In the genomic region with DNA sequence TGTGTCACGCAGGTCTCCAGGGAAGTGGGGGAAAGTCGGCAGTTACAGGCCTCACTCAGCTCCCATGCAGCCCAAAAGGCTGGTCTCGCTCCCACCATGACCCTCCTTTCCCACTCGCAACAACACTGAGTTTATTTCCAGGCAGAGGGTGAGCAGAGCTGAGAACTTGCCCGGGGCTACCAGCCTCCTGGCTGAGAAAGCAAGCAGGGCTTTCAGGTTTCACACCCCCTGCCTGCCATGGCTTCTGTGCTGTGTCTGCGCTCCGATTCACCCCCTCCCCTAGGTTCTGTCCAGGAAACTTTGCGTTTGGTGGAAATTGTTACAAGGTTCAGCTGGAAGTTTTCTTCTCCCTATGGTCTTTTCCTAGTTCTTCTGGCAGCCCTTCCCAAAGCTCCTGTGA, we compare ENCODE assay signal across 19 cellular contexts. TPM values are rescaled to one million over a fixed set of nuclear protein-coding genes. Genes with fewer than 3 reads are reported as not detected.
DNase-seq lines count a peak whose midpoint lies in the region; ATAC-seq, FAIRE-seq and TF ChIP-seq lines count a peak whose summit lies in the region.
"Had no signal": no experiment of that assay in that cellular context is flagged by ENCODE, and none has a peak within 500 bp of the region (broad histone marks: within the 10 kb centered on the region; RNA-seq: fewer than 3 reads in every experiment).

No MANE protein-coding gene starts in this region.

- intact Hi-C loops in GM12878 (cut with micrococcal nuclease; ENCODE audit: unreplicated experiment): no loop called here

- H3F3A ChIP-seq in GM23338 (replicated peaks; ENCODE audit: low read depth): no peaks in the 10 kb centered on the region

- WGBS in GM12878 (ENCODE audit: insufficient coverage, insufficient replicate concordance, low lambda C conversion rate, missing lambda C conversion rate): 7% methylated on average over 8 of the region's 8 CpGs

- H3K79me2 ChIP-seq in GM23338 (replicated peaks; ENCODE audit: insufficient read depth) (no peaks in the 10 kb centered on the region), GM12878 (ENCODE audit: control insufficient read depth, insufficient read depth, low read length) (no peaks in the 10 kb centered on the region)

- POLR2A ChIA-PET in GM12878 (lab: Charles Lee): interaction anchor here (0.5 kb wide), 1 partner anchor 11 kb away, joined by 6 read pairs; no protein-coding TSS in a partner anchor

- no peaks in the 10 kb centered on the region for H3K27me3 ChIP-seq in BLaER1
- H3K27me3 ChIP-seq in GM23338 (ENCODE audit: insufficient read depth): no peaks in the 10 kb centered on the region
- no peaks in the 10 kb centered on the region for H3K27me3 ChIP-seq in GM12878 (replicated peaks in 1 of 2; ENCODE audit: control insufficient read depth in 2 of 2, insufficient read depth in 2 of 2, low read length in 1 of 2)
- no peaks in the 10 kb centered on the region for H3K27me3 ChIP-seq in H7 (ENCODE audit: control insufficient read depth, insufficient read depth, low read length)

- no peaks in the 10 kb centered on the region for H4K20me1 ChIP-seq in BLaER1
- H4K20me1 ChIP-seq in GM23338 (replicated peaks; ENCODE audit: insufficient read depth): no peaks in the 10 kb centered on the region
- H4K20me1 ChIP-seq in GM12878 (ENCODE audit: control insufficient read depth, insufficient read depth): no peaks in the 10 kb centered on the region

- H3K9ac ChIP-seq in BLaER1 (no peak overlapping the region), GM12878 (ENCODE audit: control insufficient read depth, insufficient read depth, low read length) (no peak overlapping the region)
- H3K9ac ChIP-seq: GM23248 had no signal

- no peaks in the 10 kb centered on the region; the same call in 2 of the 3 replicates for H3K9me3 Mint-ChIP-seq in GM23338
- H3K9me3 Mint-ChIP-seq in effector memory CD8-positive, alpha-beta T cell: no peaks in the 10 kb centered on the region

- H3K9me2 ChIP-seq in GM23338 (ENCODE audit: insufficient read depth): no peaks in the 10 kb centered on the region

- no TSS peak for BruUV-seq in GM12878 (replicated peaks; lab: Mats Ljungman, UMichigan)

- H3K36me3 Mint-ChIP-seq in GM23338 (ENCODE audit: low read depth): no peaks in the 10 kb centered on the region; the same call in 2 of the 3 replicates
- H3K36me3 Mint-ChIP-seq in effector memory CD8-positive, alpha-beta T cell (ENCODE audit: insufficient read depth): no peaks in the 10 kb centered on the region
- H3K36me3 Mint-ChIP-seq: CD4-positive, alpha-beta memory T cell had no signal

- TF ChIP-seq RAD21 in GM12878 (IDR thresholded peaks at IDR 0.05; ENCODE audit: insufficient read depth, low read depth, low read length): no peak

- no peak for TF ChIP-seq POLR2A in GM12878 (IDR thresholded peaks at IDR 0.05; ENCODE audit: low read depth, low read length)

- CTCF ChIA-PET in GM12878 (lab: Yijun Ruan, JAX): interaction anchor here (1.1 kb wide), 2 partner anchors 94 to 106 kb away, joined by 3 to 6 read pairs; no protein-coding TSS in a partner anchor

- H3K4me2 ChIP-seq in BLaER1: peak overlapping the region; percentile 69
- H3K4me2 ChIP-seq in GM23338: no peak overlapping the region
- H3K4me2 ChIP-seq in GM12878 (ENCODE audit: control insufficient read depth, insufficient read depth): no peak overlapping the region

- H3K27ac ChIP-seq in BLaER1: no peak overlapping the region; the same call in 1 of the 2 replicates
- H3K27ac ChIP-seq in GM23338 (ENCODE audit: low read depth): no peak overlapping the region
- no peak overlapping the region for H3K27ac ChIP-seq in GM12878 (ENCODE audit: control insufficient read depth, insufficient read depth)
- H3K27ac ChIP-seq: C4-2B, GM23248, HL-60 had no signal

- H3K4me1 Mint-ChIP-seq in GM23338: peaks cover 13% of the 10 kb centered on the region
- H3K4me1 Mint-ChIP-seq in effector memory CD8-positive, alpha-beta T cell (ENCODE audit: low read depth in 2 of 2): peaks cover 0 to 3% of the 10 kb centered on the region in 2 donors
- H3K4me1 Mint-ChIP-seq: CD4-positive, alpha-beta memory T cell had no signal

- in situ Hi-C loops in GM12878 (cut with MboI): no loop called here

- no peak overlapping the region for H3K4me3 Mint-ChIP-seq in GM23338
- no peak overlapping the region for H3K4me3 Mint-ChIP-seq in effector memory CD8-positive, alpha-beta T cell
- H3K4me3 Mint-ChIP-seq: CD4-positive, alpha-beta memory T cell had no signal

- H3K4me1 ChIP-seq in BLaER1 (peaks cover 16% of the 10 kb centered on the region), GM23338 (ENCODE audit: insufficient read depth) (peaks cover 7% of the 10 kb centered on the region; the same call in 1 of the 2 replicates), GM12878 (ENCODE audit: control insufficient read depth, insufficient read depth, low read length) (no peaks in the 10 kb centered on the region)

- no peak for TF ChIP-seq CTCF in GM23338 (conservative IDR thresholded peaks at IDR 0.05; ENCODE audit: low read depth in 2 of 2)
- no peak for TF ChIP-seq CTCF in GM12878 (IDR thresholded peaks at IDR 0.05 in 2 of 3, conservative IDR thresholded peaks at IDR 0.05 in 1 of 3; ENCODE audit: control insufficient read depth in 2 of 3, extremely low read depth in 1 of 3, insufficient read depth in 1 of 3, low read depth in 3 of 3, low read length in 3 of 3)

- H2AFZ ChIP-seq in GM23338 (peak overlapping the region; percentile 97), GM12878 (ENCODE audit: control insufficient read depth, low read depth, low read length) (no peak overlapping the region)
- H2AFZ ChIP-seq: GM23248 had no signal

- ATAC-seq in GM23338: peak; percentile 34; the same call in 2 of the 3 replicates
- peak; percentile 21; the same call in 1 of the 3 replicates for ATAC-seq in GM12878
- no peak for ATAC-seq in effector memory CD8-positive, alpha-beta T cell (replicated peaks)
- no peak for ATAC-seq in GM18909 (IDR thresholded peaks at IDR 0.05; ENCODE audit: poor library complexity, unreplicated experiment)
- ATAC-seq: HCT116, K562 had no signal

- SMC1A ChIA-PET in GM12878 (lab: Charles Lee; ENCODE audit: uncharacterized antibody, unreplicated experiment): no interaction called here

- peaks cover 3% of the 10 kb centered on the region for H3K27me3 Mint-ChIP-seq in GM23338 (ENCODE audit: insufficient read depth, low read depth, poor library complexity)
- H3K27me3 Mint-ChIP-seq in effector memory CD8-positive, alpha-beta T cell: peaks cover 37 to 38% of the 10 kb centered on the region in 2 donors

- DNase-seq in GM23338 (ENCODE audit: low spot score): peak; percentile 5
- no peak for DNase-seq in GM12878 (ENCODE audit: low read depth, low spot score)
- peak; percentile 55 for DNase-seq in islet precursor cell
- DNase-seq in effector memory CD8-positive, alpha-beta T cell: no peak
- DNase-seq in H7: no peak
- DNase-seq in HCEC 1CT: no peak
- DNase-seq: ACHN; CD4-positive, alpha-beta memory T cell; DMS79 treated with DMSO at 0.1 percent for 48 hours; EL; GDM1; GM23248 had no signal

- no peak overlapping the region for H3K27ac Mint-ChIP-seq in GM23338
- peak overlapping the region in 1 of 2 donors; percentile 51 for H3K27ac Mint-ChIP-seq in effector memory CD8-positive, alpha-beta T cell

- no peak for TF ChIP-seq EP300 in GM12878 (IDR thresholded peaks at IDR 0.05; ENCODE audit: borderline replicate concordance in 1 of 2, control insufficient read depth in 1 of 2, low read depth in 2 of 2, low read length in 2 of 2)

- H3K9me3 ChIP-seq in BLaER1 (no peaks in the 10 kb centered on the region), GM12878 (replicated peaks; ENCODE audit: control insufficient read depth, insufficient read depth, low read length) (no peaks in the 10 kb centered on the region)

- no peak for FAIRE-seq in GM12878 (lab: Jason Lieb, UNC)
- FAIRE-seq: K562 had no signal

- H3K36me3 ChIP-seq in BLaER1 (no peaks in the 10 kb centered on the region), GM23338 (ENCODE audit: insufficient read depth) (no peaks in the 10 kb centered on the region), GM12878 (ENCODE audit: control insufficient read depth in 2 of 2, insufficient read depth in 2 of 2, low read length in 1 of 2) (no peaks in the 10 kb centered on the region), H7 (replicated peaks; ENCODE audit: control insufficient read depth, insufficient read depth, low read length) (no peaks in the 10 kb centered on the region)

- H3K4me3 ChIP-seq in BLaER1 (no peak overlapping the region), GM23338 (no peak overlapping the region), GM12878 (no peak overlapping the region), H7 (ENCODE audit: insufficient read depth, low read depth, low read length) (no peak overlapping the region)
- H3K4me3 ChIP-seq: GM23248, K562 had no signal

- RAD21 ChIA-PET in GM12878 (lab: Charles Lee; ENCODE audit: unreplicated experiment): no interaction called here

RNA-seq across cellular contexts. Expression of a gene that starts 17.1 kb away (rescaled TPM):
- not detected in 2 replicates for total RNA-seq in GM23338 (2014; rRNA removed; shearing (Covaris generic))
- polyA plus RNA-seq in GM23338 (2016; fragmentation: Nextera tagmentation; extraction: Ambion mirVana) (not detected in 2 replicates), GM12878 (2011; rRNA removed) (not detected in 2 replicates), GM12878 (2014; fragmentation: Illumina TruSeq; extraction: Trizol) (not detected in 2 replicates), GM12878 (2014; fragmentation: Nextera tagmentation; extraction: Ambion mirVana) (not detected), GM12878 (2014; rRNA removed) (not detected in 2 replicates), GM12878 (2016; fragmentation: Nextera tagmentation; extraction: Ambion mirVana) (not detected)
- not detected in 2 replicates for total RNA-seq in GM12878 (2013; cell fraction: nucleolus; rRNA removed)
- total RNA-seq in GM12878 (2014; rRNA removed) (not detected in 2 replicates), GM12878 (2014; rRNA removed; fragmentation: Illumina TruSeq; extraction: Trizol) (not detected in 2 replicates), GM12878 (2021) (not detected in 2 replicates)
- not detected for polyA plus RNA-seq in GM12878 (2011; ENCODE audit: low read depth)
- not detected in 2 replicates for polyA plus RNA-seq in GM12878 (2011; cell fraction: cytosol; rRNA removed)
- not detected in 2 replicates for polyA plus RNA-seq in GM12878 (2011; cell fraction: nucleus; rRNA removed)
- polyA plus RNA-seq in GM12878 (2012): not detected in 2 replicates
- polyA minus RNA-seq in GM12878 (2011; rRNA and poly(A)+ RNA removed): not detected in 2 replicates
- polyA minus RNA-seq in GM12878 (2011; cell fraction: cytosol; rRNA and poly(A)+ RNA removed): not detected in 2 replicates
- not detected in 2 replicates for polyA minus RNA-seq in GM12878 (2011; cell fraction: nucleus; rRNA and poly(A)+ RNA removed)
- total RNA-seq in H7 (2014; rRNA removed; shearing (Covaris generic)): not detected in 2 replicates
- total RNA-seq: A172; CD4-positive, alpha-beta memory T cell; GM23248; K562 had no signal
- polyA plus RNA-seq: CD4-positive, alpha-beta memory T cell; GM23248; K562 had no signal

RNA-seq across cellular contexts. Expression of a gene that starts 36.0 kb away (rescaled TPM):
- not detected in 2 replicates for total RNA-seq in GM23338 (2014; rRNA removed; shearing (Covaris generic))
- polyA plus RNA-seq in GM23338 (2016; fragmentation: Nextera tagmentation; extraction: Ambion mirVana) (not detected in 2 replicates), GM12878 (2011; rRNA removed) (not detected in 2 replicates), GM12878 (2014; fragmentation: Illumina TruSeq; extraction: Trizol) (not detected in 2 replicates), GM12878 (2014; fragmentation: Nextera tagmentation; extraction: Ambion mirVana) (not detected), GM12878 (2014; rRNA removed) (not detected in 2 replicates), GM12878 (2016; fragmentation: Nextera tagmentation; extraction: Ambion mirVana) (not detected)
- not detected in 2 replicates for total RNA-seq in GM12878 (2013; cell fraction: nucleolus; rRNA removed)
- total RNA-seq in GM12878 (2014; rRNA removed) (not detected in 2 replicates), GM12878 (2014; rRNA removed; fragmentation: Illumina TruSeq; extraction: Trizol) (not detected in 2 replicates), GM12878 (2021) (not detected in 2 replicates)
- not detected for polyA plus RNA-seq in GM12878 (2011; ENCODE audit: low read depth)
- not detected in 2 replicates for polyA plus RNA-seq in GM12878 (2011; cell fraction: cytosol; rRNA removed)
- 0.10 TPM in 1 of 2 replicates, not detected in the other for polyA plus RNA-seq in GM12878 (2011; cell fraction: nucleus; rRNA removed)
- polyA plus RNA-seq in GM12878 (2012): not detected in 2 replicates
- not detected in 2 replicates for polyA minus RNA-seq in GM12878 (2011; rRNA and poly(A)+ RNA removed)
- polyA minus RNA-seq in GM12878 (2011; cell fraction: cytosol; rRNA and poly(A)+ RNA removed): not detected in 2 replicates
- polyA minus RNA-seq in GM12878 (2011; cell fraction: nucleus; rRNA and poly(A)+ RNA removed): not detected in 2 replicates
- not detected in 2 replicates for total RNA-seq in H7 (2014; rRNA removed; shearing (Covaris generic))
- total RNA-seq: A172; CD4-positive, alpha-beta memory T cell; GM23248; K562 had no signal
- polyA plus RNA-seq: CD4-positive, alpha-beta memory T cell; GM23248; K562 had no signal

RNA-seq across cellular contexts. Expression of a gene that starts 37.7 kb away (rescaled TPM):
- total RNA-seq in GM23338 (2014; rRNA removed; shearing (Covaris generic)): not detected in 2 replicates
- polyA plus RNA-seq in GM23338 (2016; fragmentation: Nextera tagmentation; extraction: Ambion mirVana): not detected in 2 replicates
- total RNA-seq in GM12878 (2013; cell fraction: nucleolus; rRNA removed): not detected in 2 replicates
- total RNA-seq in GM12878 (2014; rRNA removed): not detected in 2 replicates
- total RNA-seq in GM12878 (2014; rRNA removed; fragmentation: Illumina TruSeq; extraction: Trizol): not detected in 2 replicates
- not detected in 2 replicates for total RNA-seq in GM12878 (2021)
- not detected for polyA plus RNA-seq in GM12878 (2011; ENCODE audit: low read depth)
- not detected in 2 replicates for polyA plus RNA-seq in GM12878 (2011; rRNA removed)
- polyA plus RNA-seq in GM12878 (2011; cell fraction: cytosol; rRNA removed): not detected in 2 replicates
- polyA plus RNA-seq in GM12878 (2011; cell fraction: nucleus; rRNA removed): not detected in 2 replicates
- not detected in 2 replicates for polyA plus RNA-seq in GM12878 (2012)
- not detected in 2 replicates for polyA plus RNA-seq in GM12878 (2014; fragmentation: Illumina TruSeq; extraction: Trizol)
- polyA plus RNA-seq in GM12878 (2014; fragmentation: Nextera tagmentation; extraction: Ambion mirVana): not detected
- polyA plus RNA-seq in GM12878 (2014; rRNA removed): not detected in 2 replicates
- not detected for polyA plus RNA-seq in GM12878 (2016; fragmentation: Nextera tagmentation; extraction: Ambion mirVana)
- polyA minus RNA-seq in GM12878 (2011; rRNA and poly(A)+ RNA removed): not detected in 2 replicates
- not detected in 2 replicates for polyA minus RNA-seq in GM12878 (2011; cell fraction: cytosol; rRNA and poly(A)+ RNA removed)
- polyA minus RNA-seq in GM12878 (2011; cell fraction: nucleus; rRNA and poly(A)+ RNA removed): not detected in 2 replicates
- not detected in 2 replicates for total RNA-seq in H7 (2014; rRNA removed; shearing (Covaris generic))
- total RNA-seq: A172; CD4-positive, alpha-beta memory T cell; GM23248; K562 had no signal
- polyA plus RNA-seq: CD4-positive, alpha-beta memory T cell; GM23248; K562 had no signal

RNA-seq across cellular contexts. Expression of a gene that starts 56.0 kb away (rescaled TPM):
- not detected in 2 replicates for total RNA-seq in GM23338 (2014; rRNA removed; shearing (Covaris generic))
- not detected in 2 replicates for polyA plus RNA-seq in GM23338 (2016; fragmentation: Nextera tagmentation; extraction: Ambion mirVana)
- not detected in 2 replicates for total RNA-seq in GM12878 (2013; cell fraction: nucleolus; rRNA removed)
- total RNA-seq in GM12878 (2014; rRNA removed): not detected in 2 replicates
- total RNA-seq in GM12878 (2014; rRNA removed; fragmentation: Illumina TruSeq; extraction: Trizol): not detected in 2 replicates
- not detected in 2 replicates for total RNA-seq in GM12878 (2021)
- not detected for polyA plus RNA-seq in GM12878 (2011; ENCODE audit: low read depth)
- not detected in 2 replicates for polyA plus RNA-seq in GM12878 (2011; rRNA removed)
- not detected in 2 replicates for polyA plus RNA-seq in GM12878 (2011; cell fraction: cytosol; rRNA removed)
- polyA plus RNA-seq in GM12878 (2011; cell fraction: nucleus; rRNA removed): not detected in 2 replicates
- not detected in 2 replicates for polyA plus RNA-seq in GM12878 (2012)
- polyA plus RNA-seq in GM12878 (2014; fragmentation: Illumina TruSeq; extraction: Trizol): not detected in 2 replicates
- polyA plus RNA-seq in GM12878 (2014; fragmentation: Nextera tagmentation; extraction: Ambion mirVana): not detected
- not detected in 2 replicates for polyA plus RNA-seq in GM12878 (2014; rRNA removed)
- polyA plus RNA-seq in GM12878 (2016; fragmentation: Nextera tagmentation; extraction: Ambion mirVana): not detected
- not detected in 2 replicates for polyA minus RNA-seq in GM12878 (2011; rRNA and poly(A)+ RNA removed)
- not detected in 2 replicates for polyA minus RNA-seq in GM12878 (2011; cell fraction: cytosol; rRNA and poly(A)+ RNA removed)
- not detected in 2 replicates for polyA minus RNA-seq in GM12878 (2011; cell fraction: nucleus; rRNA and poly(A)+ RNA removed)
- total RNA-seq in H7 (2014; rRNA removed; shearing (Covaris generic)): not detected in 2 replicates
- total RNA-seq: A172; CD4-positive, alpha-beta memory T cell; GM23248; K562 had no signal
- polyA plus RNA-seq: GM23248, K562 had no signal

Comparison
In these comparisons a context has a peak if more than half of its experiments do, and no peak if none do; other contexts are left out.
1. ATAC-seq: peak in GM23338 (single experiment) and GM12878 (single experiment); none in effector memory CD8-positive, alpha-beta T cell (single experiment) and GM18909 (single experiment).
2. DNase-seq: peak in GM23338 (single experiment) and islet precursor cell (single experiment); none in GM12878 (single experiment), effector memory CD8-positive, alpha-beta T cell (0 of 3), H7 (single experiment) and HCEC 1CT (single experiment).